In genomic region chr12:87520968-87521367, GRCh38 we compare ENCODE assay signal across 9 cellular contexts.
"Had no signal": no experiment of that assay in that cellular context is flagged by ENCODE, and none has a peak within 500 bp of the region (broad histone marks: within the 10 kb centered on the region; RNA-seq: fewer than 3 reads in every experiment).

No MANE protein-coding gene starts in this region.

- H3K36me3 ChIP-seq: HAP-1 had no signal

- H3K9me3 ChIP-seq: HAP-1 had no signal

- ATAC-seq: GM23338, HCT116 had no signal

- H3K4me1 ChIP-seq: HAP-1 had no signal

- DNase-seq: GM23248, GOT3, H7, H9, HCEC 1CT, HFFc6 had no signal

- H3K27ac ChIP-seq: GM23248 had no signal

- H3K4me3 ChIP-seq: GM23248, GM23338, HAP-1 had no signal
